ENCODE assay signal across 8 cellular contexts in genomic region chr12:121536929-121537813, GRCh38. TPM values are rescaled to one million over a fixed set of nuclear protein-coding genes. Genes with fewer than 3 reads are reported as not detected.
DNase-seq lines count a peak whose midpoint lies in the region; ATAC-seq and TF ChIP-seq lines count a peak whose summit lies in the region.

No MANE protein-coding gene starts in this region.

- TF ChIP-seq CTCF in fibroblast of mammary gland (conservative IDR thresholded peaks at IDR 0.05; ENCODE audit: control insufficient read depth, insufficient read depth, low read depth, low read length) (no peak), testis (IDR thresholded peaks at IDR 0.05) (no peak)

- H3K9me3 Mint-ChIP-seq in naive B cell = no peaks in the 10 kb centered on the region

- H3K36me3 ChIP-seq in NT2/D1 (ENCODE audit: insufficient read depth, insufficient read length, low read length) (peaks cover 23% of the 10 kb centered on the region), testis (ENCODE audit: low read depth, missing control alignments) (no peaks in the 10 kb centered on the region)

- ATAC-seq in GM19351 (IDR thresholded peaks at IDR 0.05; ENCODE audit: unreplicated experiment) (peak; percentile 63), HG03439 (IDR thresholded peaks at IDR 0.05; ENCODE audit: unreplicated experiment) (peak; percentile 58), naive B cell (ENCODE audit: low read depth in 2 of 2) (peak; percentile 51 to 55)

- peak overlapping the region; percentile 96 to 99 (median 99) for H3K27ac Mint-ChIP-seq in naive B cell

- H3K4me3 ChIP-seq in NT2/D1 (ENCODE audit: insufficient read length, low read depth) (peak overlapping the region; percentile 13), fibroblast of mammary gland (ENCODE audit: control insufficient read depth, low read depth, low read length) (peak overlapping the region; percentile 42), testis (peak overlapping the region; percentile 55 to 67)

- no peaks in the 10 kb centered on the region for H3K27me3 ChIP-seq in NT2/D1 (ENCODE audit: insufficient read depth, insufficient read length)
- H3K27me3 ChIP-seq in testis = no peaks in the 10 kb centered on the region

- intact Hi-C loops in testis (cut with DNase I; ENCODE audit: low total_unique reads) = no loop called here

- no peaks in the 10 kb centered on the region for H3K36me3 Mint-ChIP-seq in naive B cell

- H3K9ac ChIP-seq in NT2/D1 (ENCODE audit: insufficient read length, low read depth) = peak overlapping the region; percentile 66

- H3K27me3 Mint-ChIP-seq in naive B cell = no peaks in the 10 kb centered on the region

- H3K9me3 ChIP-seq in NT2/D1 (ENCODE audit: insufficient read depth, low read length) = no peaks in the 10 kb centered on the region
- H3K9me3 ChIP-seq in testis = no peaks in the 10 kb centered on the region

- peaks cover 45 to 70% (median 66%) of the 10 kb centered on the region in 3 donors for H3K4me1 Mint-ChIP-seq in naive B cell

- peaks cover 25% of the 10 kb centered on the region for H3K4me1 ChIP-seq in NT2/D1 (ENCODE audit: insufficient read depth, insufficient read length)
- H3K4me1 ChIP-seq in testis = peaks cover 23% of the 10 kb centered on the region

- peak overlapping the region; percentile 74 to 94 (median 90) for H3K4me3 Mint-ChIP-seq in naive B cell

- DNase-seq in COLO668 (lab: John Stamatoyannopoulos, UW; ENCODE audit: unreplicated experiment) = peak; percentile 82
- no peak for DNase-seq in NT2/D1 (ENCODE audit: low read depth, low spot score)
- peak; percentile 71 to 75 for DNase-seq in activated T-cell treated with anti-CD3 and anti-CD28 coated beads, Interleukin-2, amount 50 U/mL, for 48 hours
- peak; percentile 61 for DNase-seq in fibroblast of mammary gland (ENCODE audit: low read depth)
- DNase-seq in naive B cell = peak; percentile 86
- DNase-seq in testis = peak; percentile 87

- 0 to 1% methylated on average over 16 to 48 of the region's 71 CpGs for WGBS in testis, 2 donors

- no peak for TF ChIP-seq POLR2A in testis (IDR thresholded peaks at IDR 0.05)

- H3K27ac ChIP-seq in testis = peak overlapping the region; percentile 72 to 85

RNA-seq across cellular contexts. Expression of gene KDM2B, which starts 43.7 kb away (rescaled TPM):
- polyA plus RNA-seq in naive B cell (ENCODE audit: low read depth in 6 of 6) (10 to 100 TPM; 25.5 to 46.5 (median 31.0) TPM), testis (ENCODE audit: insufficient read depth, low read depth, low replicate concordance) (30.4 TPM)
- 10 to 100 TPM; 54.9 to 59.8 TPM for total RNA-seq in testis
